9 cellular contexts compared by ENCODE assay signal in genomic region chrX:44675364-44676024, GRCh38.
DNase-seq lines count a peak whose midpoint lies in the region; ATAC-seq and TF ChIP-seq lines count a peak whose summit lies in the region.
"Had no signal": no experiment of that assay in that cellular context is flagged by ENCODE, and none has a peak within 500 bp of the region (broad histone marks: within the 10 kb centered on the region; RNA-seq: fewer than 3 reads in every experiment).

No MANE protein-coding gene starts in this region.

- H3K4me3 Mint-ChIP-seq in nephron (peak overlapping the region in 1 of 3 experiments; percentile 36), immature natural killer cell (no peak overlapping the region)
- H3K4me3 Mint-ChIP-seq: neural crest cell had no signal

- H3K9me3 Mint-ChIP-seq in nephron (peaks cover under 1% of the 10 kb centered on the region), immature natural killer cell (no peaks in the 10 kb centered on the region)
- H3K9me3 Mint-ChIP-seq: neural crest cell had no signal

- peak overlapping the region; percentile 23 to 56 (median 40) for H3K27ac Mint-ChIP-seq in nephron
- no peak overlapping the region for H3K27ac Mint-ChIP-seq in immature natural killer cell

- DNase-seq in DMS53 (lab: John Stamatoyannopoulos, UW) (peak; percentile 82), NCI-H2196 (lab: John Stamatoyannopoulos, UW; ENCODE audit: unreplicated experiment) (peak; percentile 72), choroid plexus epithelial cell (ENCODE audit: low read depth) (peak; percentile 65), immature natural killer cell (no peak)
- DNase-seq in activated CD4-positive, alpha-beta T cell treated with anti-CD3 and anti-CD28 coated beads for 4 hours = no peak
- DNase-seq in stimulated activated CD4-positive, alpha-beta T cell treated with anti-CD3 and anti-CD28 coated beads, Interleukin-2, amount 100 ng/mL, for 24 hours = no peak

- H3K4me3 ChIP-seq in choroid plexus epithelial cell (ENCODE audit: low read depth, low read length) = no peak overlapping the region

- H3K4me1 Mint-ChIP-seq in nephron = peaks cover 11% of the 10 kb centered on the region
- no peaks in the 10 kb centered on the region for H3K4me1 Mint-ChIP-seq in immature natural killer cell
- H3K4me1 Mint-ChIP-seq: neural crest cell had no signal

- ATAC-seq in GM21360 (IDR thresholded peaks at IDR 0.05; ENCODE audit: unreplicated experiment) = no peak

- no peaks in the 10 kb centered on the region for H3K36me3 Mint-ChIP-seq in nephron (ENCODE audit: low read depth)
- H3K36me3 Mint-ChIP-seq in immature natural killer cell = no peaks in the 10 kb centered on the region

- TF ChIP-seq CTCF in choroid plexus epithelial cell (conservative IDR thresholded peaks at IDR 0.05; ENCODE audit: low read depth, low read length) (no peak), nephron (IDR thresholded peaks at IDR 0.05; ENCODE audit: unreplicated experiment in 3 of 3) (no peak)

- peaks cover 10% of the 10 kb centered on the region for H3K27me3 Mint-ChIP-seq in nephron (ENCODE audit: low read depth)
- peaks cover 0 to 8% (median 0%) of the 10 kb centered on the region in 3 donors for H3K27me3 Mint-ChIP-seq in immature natural killer cell (ENCODE audit: low read depth in 3 of 3)

Comparison
In these comparisons a context has a peak if more than half of its experiments do, and no peak if none do; other contexts are left out.
1. DNase-seq: peak in DMS53 (single experiment), NCI-H2196 (single experiment) and choroid plexus epithelial cell (single experiment); none in activated CD4-positive, alpha-beta T cell treated with anti-CD3 and anti-CD28 coated beads for 4 hours (0 of 2), immature natural killer cell (0 of 3) and stimulated activated CD4-positive, alpha-beta T cell treated with anti-CD3 and anti-CD28 coated beads, Interleukin-2, amount 100 ng/mL, for 24 hours (0 of 2).
2. H3K27ac Mint-ChIP-seq: peak in nephron (3 of 3); none in immature natural killer cell (0 of 6).